Comparison of ENCODE assay signal across 9 cellular contexts in the genomic region with DNA sequence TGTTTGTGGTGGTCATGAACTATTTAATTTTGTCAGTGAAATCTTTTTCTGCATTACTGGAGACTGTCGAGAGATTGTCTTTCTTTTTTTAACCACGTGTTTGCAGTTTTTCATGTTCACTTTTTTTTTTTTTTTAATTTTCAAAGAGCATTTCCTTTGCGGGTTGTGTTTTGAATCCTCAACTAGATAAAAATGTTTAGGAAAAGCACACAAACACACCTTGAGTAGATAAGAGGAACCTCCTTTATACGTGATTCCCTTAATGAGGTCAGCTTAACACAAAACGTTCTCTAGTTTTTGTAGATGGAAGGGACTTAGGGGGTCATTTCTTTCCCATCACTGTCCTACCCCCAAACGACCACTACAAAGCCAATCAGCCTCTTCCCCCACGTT. TPM values are rescaled to one million over a fixed set of nuclear protein-coding genes. Genes with fewer than 3 reads are reported as not detected.
DNase-seq lines count a peak whose midpoint lies in the region; ATAC-seq, FAIRE-seq and TF ChIP-seq lines count a peak whose summit lies in the region.
"Had no signal": no experiment of that assay in that cellular context is flagged by ENCODE, and none has a peak within 500 bp of the region (broad histone marks: within the 10 kb centered on the region; RNA-seq: fewer than 3 reads in every experiment).

No MANE protein-coding gene starts in this region.

- no peak for TF ChIP-seq CTCF in gastroesophageal sphincter (IDR thresholded peaks at IDR 0.05)

- no peak for TF ChIP-seq EP300 in gastroesophageal sphincter (IDR thresholded peaks at IDR 0.05)

- 0 to 1% methylated on average over 2 to 7 of the region's 7 CpGs for WGBS in gastroesophageal sphincter (ENCODE audit: low coverage in 1 of 2), 2 donors

- FAIRE-seq in H54 (lab: Jason Lieb, UNC), result peak; percentile 50
- FAIRE-seq: islet of Langerhans had no signal

- peak overlapping the region; percentile 85 to 94 (median 86) for H3K9ac ChIP-seq in skeletal muscle tissue (ENCODE audit: low read depth in 1 of 3, low read length in 3 of 3)

- H3K27ac Mint-ChIP-seq in T-cell, result peak overlapping the region; percentile 43 to 66

- H3K27ac ChIP-seq in gastroesophageal sphincter, result peak overlapping the region in 2 of 4 donors; percentile 93 to 94
- H3K27ac ChIP-seq in skeletal muscle tissue (ENCODE audit: low read depth, low read length), result no peak overlapping the region

- H3K27me3 ChIP-seq in gastroesophageal sphincter (no peaks in the 10 kb centered on the region), skeletal muscle tissue (ENCODE audit: control insufficient read depth in 3 of 3, insufficient read depth in 3 of 3, low read length in 3 of 3) (no peaks in the 10 kb centered on the region)

- H3K9me3 ChIP-seq in gastroesophageal sphincter, result no peaks in the 10 kb centered on the region
- H3K9me3 ChIP-seq in skeletal muscle tissue (ENCODE audit: control insufficient read depth in 3 of 3, low read length in 3 of 3), result no peaks in the 10 kb centered on the region

- peak overlapping the region; percentile 85 to 98 for H3K4me3 ChIP-seq in gastroesophageal sphincter
- peak overlapping the region; percentile 91 to 96 (median 94) for H3K4me3 ChIP-seq in skeletal muscle tissue (ENCODE audit: low read length in 3 of 3)

- no peak for TF ChIP-seq POLR2A in H54 (IDR thresholded peaks at IDR 0.05; ENCODE audit: low read depth, low read length)
- no peak for TF ChIP-seq POLR2A in gastroesophageal sphincter (IDR thresholded peaks at IDR 0.05)

- no peaks in the 10 kb centered on the region for H3K27me3 Mint-ChIP-seq in T-cell

- no peaks in the 10 kb centered on the region for H3K9me3 Mint-ChIP-seq in T-cell

- peaks cover 2% of the 10 kb centered on the region for H3K36me3 Mint-ChIP-seq in T-cell

- H3K4me1 ChIP-seq in gastroesophageal sphincter (peaks cover 0 to 35% (median 8%) of the 10 kb centered on the region in 3 donors), skeletal muscle tissue (ENCODE audit: control insufficient read depth in 3 of 3, insufficient read depth in 3 of 3, low read length in 3 of 3) (peaks cover 21 to 35% (median 29%) of the 10 kb centered on the region in 3 donors)

- CTCF ChIA-PET in T-cell (lab: Charles Lee), result interaction anchor here in 1 of 2 donors (1.1 to 1.2 kb wide), 3 partner anchors 10 to 25 kb away, joined by 3 to 4 read pairs (median 3); no protein-coding TSS in a partner anchor

- ATAC-seq in T-cell (replicated peaks in 1 of 4), result no peak
- ATAC-seq in gastroesophageal sphincter, result no peak
- ATAC-seq in HG03565 (IDR thresholded peaks at IDR 0.05; ENCODE audit: unreplicated experiment), result no peak

- H3K36me3 ChIP-seq in gastroesophageal sphincter, result no peaks in the 10 kb centered on the region
- H3K36me3 ChIP-seq in skeletal muscle tissue (ENCODE audit: control insufficient read depth in 3 of 3, insufficient read depth in 3 of 3, low read length in 3 of 3), result no peaks in the 10 kb centered on the region

- DNase-seq in H54 (ENCODE audit: insufficient read length, low spot score) (peak; percentile 7), T-cell (no peak), OCI-M2 (lab: John Stamatoyannopoulos, UW; ENCODE audit: unreplicated experiment) (no peak), NCI-H226 (no peak), NCI-H774 (lab: John Stamatoyannopoulos, UW) (no peak)

- peaks cover 31 to 40% (median 35%) of the 10 kb centered on the region in 3 donors for H3K4me1 Mint-ChIP-seq in T-cell

- POLR2A ChIA-PET in T-cell (lab: Charles Lee), result interaction anchor here (0.6 to 2.2 kb wide), 3 partner anchors 13 to 73 kb away, joined by 3 to 13 read pairs (median 3); a partner anchor contains a TSS

- peak overlapping the region; percentile 86 to 92 (median 88) for H3K4me3 Mint-ChIP-seq in T-cell

RNA-seq across cellular contexts. Expression of a gene that starts 1.1 kb away (rescaled TPM):
- total RNA-seq in T-cell (1 to 10 TPM; 2.4 to 5.1 (median 3.4) TPM), gastroesophageal sphincter (1 to 10 TPM; 4.4 to 6.2 (median 5.1) TPM), skeletal muscle tissue (13.0 TPM)

RNA-seq across cellular contexts. Expression of a gene that starts 41.7 kb away (rescaled TPM):
- total RNA-seq in T-cell, result 10 to 100 TPM; 13.0 to 19.5 (median 15.0) TPM
- total RNA-seq in gastroesophageal sphincter, result 10 to 100 TPM in 2 of 4 donors, 1 to 10 TPM in 2; 4.8 to 15.1 (median 9.9) TPM
- total RNA-seq in skeletal muscle tissue, result 11.0 TPM

RNA-seq across cellular contexts. Expression of a gene that starts 41.7 kb away (rescaled TPM):
- total RNA-seq in T-cell (10 to 100 TPM; 11.7 to 31.5 (median 14.9) TPM), gastroesophageal sphincter (10 to 100 TPM in 3 of 4 donors, 1 to 10 TPM in 1; 8.2 to 15.5 (median 11.6) TPM), skeletal muscle tissue (12.0 TPM)

RNA-seq across cellular contexts. Expression of a gene that starts 42.0 kb away (rescaled TPM):
- total RNA-seq in T-cell (1 to 10 TPM; 1.5 to 4.0 (median 2.5) TPM), gastroesophageal sphincter (1 to 10 TPM in 2 of 4 donors, under 1 TPM in 1, not detected in 1; 0.81 to 6.7 (median 2.3) TPM), skeletal muscle tissue (1.0 TPM)
